Comparison of ENCODE assay signal across 8 cellular contexts in the genomic region with DNA sequence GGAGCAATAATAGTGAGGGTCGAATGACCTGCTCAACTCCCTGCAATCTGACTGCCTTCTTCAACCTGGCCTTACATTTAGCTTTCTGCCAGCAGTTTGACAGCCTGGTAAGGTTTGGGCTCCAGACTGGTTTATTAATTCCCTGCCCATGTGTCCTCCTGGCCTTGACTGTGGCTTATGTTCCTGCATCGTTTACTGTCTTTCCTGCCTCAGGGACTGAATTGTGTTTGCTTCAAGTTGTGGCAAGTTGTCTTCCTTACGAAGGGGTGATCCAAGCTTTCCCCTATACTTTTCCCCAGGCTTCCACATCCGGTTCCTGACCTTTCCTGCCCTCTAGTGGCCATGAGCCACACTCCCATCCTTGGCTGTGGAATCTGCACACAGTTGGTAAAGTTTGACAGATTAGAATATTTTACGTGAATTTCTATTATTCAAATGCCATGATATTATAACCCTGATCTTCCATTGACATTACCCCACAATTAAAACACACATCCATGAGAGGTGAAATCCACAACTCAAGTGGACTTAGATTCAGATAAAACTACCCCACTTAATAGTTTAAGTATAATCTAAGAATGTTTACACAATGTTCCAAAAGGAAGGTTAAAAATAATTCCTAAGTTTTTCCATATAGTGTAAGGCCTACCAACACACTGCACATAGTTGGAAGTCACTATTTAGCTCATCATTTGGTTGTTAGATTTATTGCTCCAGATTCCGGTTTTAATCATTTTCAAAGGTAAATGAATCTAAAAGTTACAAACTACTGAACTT.
DNase-seq lines count a peak whose midpoint lies in the region; ATAC-seq and TF ChIP-seq lines count a peak whose summit lies in the region.

No MANE protein-coding gene starts in this region.

- H3K9me3 ChIP-seq in GM23248 (ENCODE audit: low read depth), result no peaks in the 10 kb centered on the region
- H3K9me3 ChIP-seq in lung (ENCODE audit: control insufficient read depth in 2 of 2, insufficient read depth in 1 of 2, low read length in 1 of 2), result no peaks in the 10 kb centered on the region

- H3K4me1 ChIP-seq in GM23248 (ENCODE audit: insufficient read depth) (peaks cover 18% of the 10 kb centered on the region), lung (ENCODE audit: control insufficient read depth in 2 of 2, insufficient read depth in 2 of 2, low read length in 2 of 2) (no peaks in the 10 kb centered on the region)

- H3K27me3 ChIP-seq in GM23248 (replicated peaks; ENCODE audit: insufficient read depth) (no peaks in the 10 kb centered on the region), lung (ENCODE audit: control insufficient read depth, insufficient read depth) (no peaks in the 10 kb centered on the region)

- peaks cover 10% of the 10 kb centered on the region for H3K4me1 Mint-ChIP-seq in CD14-positive monocyte
- H3K4me1 Mint-ChIP-seq in stimulated activated memory B cell treated with anti-CD40 and anti-IgM and Interleukin-4, amounts not matched to agents 10 μg/mL and 1 μg/mL and 100 μg/mL, for 72 hours, result no peaks in the 10 kb centered on the region

- 40 to 45% methylated on average over 6 of the region's 6 CpGs for WGBS in GM23248 (ENCODE audit: low coverage in 1 of 2, low lambda C conversion rate in 2 of 2, missing lambda C conversion rate in 2 of 2), 2 experiments
- WGBS in lung, 2 donors, result 46 to 63% methylated on average over 6 of the region's 6 CpGs

- H3K36me3 ChIP-seq in GM23248 (ENCODE audit: low read depth) (no peaks in the 10 kb centered on the region), lung (ENCODE audit: control insufficient read depth in 2 of 2, insufficient read depth in 2 of 2, low read length in 2 of 2) (no peaks in the 10 kb centered on the region)

- H3K4me3 Mint-ChIP-seq in CD14-positive monocyte, result no peak overlapping the region
- H3K4me3 Mint-ChIP-seq in stimulated activated memory B cell treated with anti-CD40 and anti-IgM and Interleukin-4, amounts not matched to agents 10 μg/mL and 1 μg/mL and 100 μg/mL, for 72 hours, result no peak overlapping the region

- H3K27ac ChIP-seq in GM23248 (peak overlapping the region; percentile 26; the same call in 1 of the 2 replicates), lung (ENCODE audit: low read depth in 1 of 2, low read length in 1 of 2) (peak overlapping the region; percentile 52 to 90)

- DNase-seq in CD14-positive monocyte (ENCODE audit: low spot score), result no peak
- DNase-seq in GM23248, result peak; percentile 66
- DNase-seq in NCI-H82 treated with DMSO at 0.1 percent for 48 hours (lab: John Stamatoyannopoulos, UW; ENCODE audit: unreplicated experiment), result peak; percentile 40
- DNase-seq in dermis blood vessel endothelial cell, result peak; percentile 84
- peak; percentile 42 for DNase-seq in lung (ENCODE audit: low spot score)

- intact Hi-C loops in CD14-positive monocyte (cut with micrococcal nuclease), result no loop called here

- TF ChIP-seq CTCF in CD14-positive monocyte (IDR thresholded peaks at IDR 0.05) (peak; percentile 73), lung (IDR thresholded peaks at IDR 0.05; ENCODE audit: control extremely low read depth, extremely low read depth) (peak; percentile 40)

- H4K20me1 ChIP-seq in GM23248 (ENCODE audit: insufficient read depth), result no peaks in the 10 kb centered on the region

- H2AFZ ChIP-seq in GM23248, result peak overlapping the region; percentile 54

- peaks cover 75% of the 10 kb centered on the region for H3K79me2 ChIP-seq in GM23248 (ENCODE audit: insufficient read depth)

- no peaks in the 10 kb centered on the region for H3F3A ChIP-seq in GM23248 (ENCODE audit: insufficient read depth)

- H3K27me3 Mint-ChIP-seq in CD14-positive monocyte (ENCODE audit: low read depth in 3 of 3), result no peaks in the 10 kb centered on the region
- H3K27me3 Mint-ChIP-seq in stimulated activated memory B cell treated with anti-CD40 and anti-IgM and Interleukin-4, amounts not matched to agents 10 μg/mL and 1 μg/mL and 100 μg/mL, for 72 hours, result peaks cover 8% of the 10 kb centered on the region

- in situ Hi-C loops in GM23248 (cut with MboI), result no loop called here

- no peak overlapping the region for H3K27ac Mint-ChIP-seq in CD14-positive monocyte
- H3K27ac Mint-ChIP-seq in stimulated activated memory B cell treated with anti-CD40 and anti-IgM and Interleukin-4, amounts not matched to agents 10 μg/mL and 1 μg/mL and 100 μg/mL, for 72 hours, result no peak overlapping the region

- H3K9me3 Mint-ChIP-seq in CD14-positive monocyte, result peaks cover 0 to 1% (median 0%) of the 10 kb centered on the region in 7 donors
- H3K9me3 Mint-ChIP-seq in stimulated activated memory B cell treated with anti-CD40 and anti-IgM and Interleukin-4, amounts not matched to agents 10 μg/mL and 1 μg/mL and 100 μg/mL, for 72 hours, result no peaks in the 10 kb centered on the region

- ATAC-seq in lung (ENCODE audit: insufficient read depth, low FRiP score) (peak; percentile 88), GM21367 (IDR thresholded peaks at IDR 0.05; ENCODE audit: unreplicated experiment) (no peak), HG03460 (IDR thresholded peaks at IDR 0.05; ENCODE audit: unreplicated experiment) (no peak)
- ATAC-seq in stimulated activated memory B cell treated with anti-CD40 and anti-IgM and Interleukin-4, amounts not matched to agents 10 μg/mL and 1 μg/mL and 100 μg/mL, for 72 hours, result no peak

- peak overlapping the region; percentile 12 for H3K4me2 ChIP-seq in GM23248 (ENCODE audit: unreplicated experiment)

- no peaks in the 10 kb centered on the region for H3K36me3 Mint-ChIP-seq in CD14-positive monocyte
- H3K36me3 Mint-ChIP-seq in stimulated activated memory B cell treated with anti-CD40 and anti-IgM and Interleukin-4, amounts not matched to agents 10 μg/mL and 1 μg/mL and 100 μg/mL, for 72 hours, result no peaks in the 10 kb centered on the region

- H3K4me3 ChIP-seq in GM23248, result no peak overlapping the region
- no peak overlapping the region for H3K4me3 ChIP-seq in lung

- H3K9me2 ChIP-seq in GM23248 (ENCODE audit: insufficient read depth), result no peaks in the 10 kb centered on the region

- no peak overlapping the region for H3K9ac ChIP-seq in GM23248
